In genomic region chr10:60883187-60883586, GRCh38 we compare ENCODE assay signal across 7 cellular contexts.
DNase-seq lines count a peak whose midpoint lies in the region; ATAC-seq and TF ChIP-seq lines count a peak whose summit lies in the region.

No MANE protein-coding gene starts in this region.

- no peak for TF ChIP-seq POLR2A in GM18505 (IDR thresholded peaks at IDR 0.05; ENCODE audit: borderline replicate concordance, extremely low read depth, insufficient read depth, insufficient read length)

- peak; percentile 75 for ATAC-seq in GM18505 (IDR thresholded peaks at IDR 0.05; ENCODE audit: unreplicated experiment)
- peak; percentile 75 for ATAC-seq in HG02981 (IDR thresholded peaks at IDR 0.05; ENCODE audit: unreplicated experiment)

- DNase-seq in SW480 (ENCODE audit: low spot score) (peak; percentile 21), iPS-NIHi7 (ENCODE audit: extremely low spot score) (peak; percentile 54), NCI-H1105 (lab: John Stamatoyannopoulos, UW) (no peak), NCI-H2107 (lab: John Stamatoyannopoulos, UW) (no peak), middle frontal gyrus (ENCODE audit: extremely low spot score, low spot score) (no peak)

Comparison
In these comparisons a context has a peak if more than half of its experiments do, and no peak if none do; other contexts are left out.
1. DNase-seq: peak in SW480 (single experiment) and iPS-NIHi7 (single experiment); none in NCI-H1105 (single experiment), NCI-H2107 (single experiment) and middle frontal gyrus (single experiment).